9 cellular contexts compared by ENCODE assay signal in genomic region chr3:151210676-151211381, GRCh38. TPM values are rescaled to one million over a fixed set of nuclear protein-coding genes. Genes with fewer than 3 reads are reported as not detected.
A peak's percentile ranks its signal among the peaks of the same experiment; 100 is the strongest.
DNase-seq lines count a peak whose midpoint lies in the region; ATAC-seq and TF ChIP-seq lines count a peak whose summit lies in the region.
"Had no signal": no experiment of that assay in that cellular context is flagged by ENCODE, and none has a peak within 500 bp of the region (broad histone marks: within the 10 kb centered on the region; RNA-seq: fewer than 3 reads in every experiment).

No MANE protein-coding gene starts in this region.

- H3K27ac ChIP-seq in suprapubic skin, result no peak overlapping the region

- H3K4me3 ChIP-seq in suprapubic skin (no peak overlapping the region), HAP-1 (no peak overlapping the region)

- in situ Hi-C loops in KBM-7 (cut with MboI; ENCODE audit: low pct_unique_long_range_greater_than_20kb, low sequenced_read_pairs) (no loop called here), HAP-1 (cut with MboI; ENCODE audit: low sequenced_read_pairs) (no loop called here)

- H3K4me1 Mint-ChIP-seq in central memory CD8-positive, alpha-beta T cell, result peaks cover 41% of the 10 kb centered on the region

- peak; percentile 50 for ATAC-seq in GM18870 (IDR thresholded peaks at IDR 0.05; ENCODE audit: unreplicated experiment)
- ATAC-seq in central memory CD8-positive, alpha-beta T cell (replicated peaks; ENCODE audit: extremely low read depth, poor library complexity, severe bottlenecking), result peak; percentile 31

- DNase-seq in AML-193 (lab: John Stamatoyannopoulos, UW) (peak; percentile 26 to 38), KBM-7 (peak; percentile 34), suprapubic skin (ENCODE audit: low spot score in 2 of 2) (no peak), NCI-H187 (lab: John Stamatoyannopoulos, UW) (no peak), GM19238 (ENCODE audit: insufficient read length, low spot score) (no peak), HAP-1 (ENCODE audit: low spot score in 2 of 2) (no peak)
- no peak for DNase-seq in central memory CD8-positive, alpha-beta T cell (ENCODE audit: low spot score in 2 of 2)

- no peaks in the 10 kb centered on the region for H3K27me3 ChIP-seq in suprapubic skin
- H3K27me3 ChIP-seq in HAP-1 (ENCODE audit: low read depth), result no peaks in the 10 kb centered on the region

- peak overlapping the region; percentile 13 for H3K4me3 Mint-ChIP-seq in central memory CD8-positive, alpha-beta T cell

- H3K9me3 Mint-ChIP-seq in central memory CD8-positive, alpha-beta T cell, result no peaks in the 10 kb centered on the region

- no peaks in the 10 kb centered on the region for H3K9me3 ChIP-seq in suprapubic skin
- no peaks in the 10 kb centered on the region for H3K9me3 ChIP-seq in HAP-1

- no peaks in the 10 kb centered on the region for H3K27me3 Mint-ChIP-seq in central memory CD8-positive, alpha-beta T cell

- H3K36me3 Mint-ChIP-seq in central memory CD8-positive, alpha-beta T cell (ENCODE audit: insufficient read depth), result peaks cover 2% of the 10 kb centered on the region

- TF ChIP-seq CTCF in suprapubic skin (IDR thresholded peaks at IDR 0.05), result no peak

- H3K4me1 ChIP-seq in suprapubic skin (no peaks in the 10 kb centered on the region), HAP-1 (no peaks in the 10 kb centered on the region)

- no peaks in the 10 kb centered on the region for H3K36me3 ChIP-seq in suprapubic skin
- H3K36me3 ChIP-seq in HAP-1 (replicated peaks), result no peaks in the 10 kb centered on the region

- TF ChIP-seq POLR2A in suprapubic skin (IDR thresholded peaks at IDR 0.05), result no peak

- 60% methylated on average over 4 of the region's 4 CpGs for WGBS in suprapubic skin

- no peak overlapping the region for H3K27ac Mint-ChIP-seq in central memory CD8-positive, alpha-beta T cell (ENCODE audit: low read depth)

- TF ChIP-seq EP300 in suprapubic skin (IDR thresholded peaks at IDR 0.05), result no peak

RNA-seq across cellular contexts. Expression of gene GPR171, which starts 7.8 kb away (rescaled TPM):
- total RNA-seq in suprapubic skin, result 1 to 10 TPM in 3 of 4 donors, under 1 TPM in 1; 0.76 to 1.5 (median 1.3) TPM
- total RNA-seq: H1 had no signal

Comparison
In these comparisons a context has a peak if more than half of its experiments do, and no peak if none do; other contexts are left out.
1. DNase-seq: peak in AML-193 (2 of 2) and KBM-7 (single experiment); none in central memory CD8-positive, alpha-beta T cell (0 of 2), suprapubic skin (0 of 2), NCI-H187 (0 of 2), GM19238 (single experiment) and HAP-1 (0 of 2).